In genomic region chr15:89677381-89677780, GRCh38 we compare ENCODE assay signal across 35 cellular contexts. TPM values are rescaled to one million over a fixed set of nuclear protein-coding genes. Genes with fewer than 3 reads are reported as not detected.
"Had no signal": no experiment of that assay in that cellular context is flagged by ENCODE, and none has a peak within 500 bp of the region (broad histone marks: within the 10 kb centered on the region; RNA-seq: fewer than 3 reads in every experiment).

No MANE protein-coding gene starts in this region.

- H3K36me3 Mint-ChIP-seq: activated CD4-positive, alpha-beta memory T cell treated with anti-CD3 and anti-CD28 coated beads for 36 hours; activated CD8-positive, alpha-beta memory T cell treated with anti-CD3 and anti-CD28 coated beads, Interleukin-2, amount 10 ng/mL, durations not matched to agents 7 days and 5 days; activated naive CD8-positive, alpha-beta T cell treated with anti-CD3 and anti-CD28 coated beads for 36 hours; brain had no signal

- H3K36me3 ChIP-seq: ascending aorta, breast epithelium, cardiac muscle cell, gastrocnemius medialis, heart left ventricle had no signal

- H3K9me3 Mint-ChIP-seq: activated CD4-positive, alpha-beta memory T cell treated with anti-CD3 and anti-CD28 coated beads for 36 hours; activated CD4-positive, alpha-beta T cell treated with anti-CD3 and anti-CD28 coated beads, Interleukin-2, amount 10 ng/mL, durations not matched to agents 24 days and 14 days; activated naive CD4-positive, alpha-beta T cell treated with anti-CD3 and anti-CD28 coated beads for 36 hours; activated naive CD4-positive, alpha-beta T cell treated with anti-CD3 and anti-CD28 coated beads, Interleukin-2, amount 50 U/mL, for 24 hours; activated naive CD8-positive, alpha-beta T cell treated with anti-CD3 and anti-CD28 coated beads for 36 hours; activated naive CD8-positive, alpha-beta T cell treated with anti-CD3 and anti-CD28 coated beads, Interleukin-2, amount 50 U/mL, for 24 hours; activated T-helper 1 cell treated with anti-CD3 and anti-CD28 coated beads, Interleukin-12 subunit alpha, Interleukin-12 subunit beta, Interleukin-2, Interleukin-4 antibody, amounts not matched to agents 30 ng/mL and 10 ng/mL and 1 ng/mL, durations not matched to agents 14 hours and 24 hours and 36 hours; activated T-helper 2 cell treated with anti-CD3 and anti-CD28 coated beads, Interferon-gamma antibody, Interleukin-2, Interleukin-4, amounts not matched to agents 10 μg/mL and 5 μg/mL and 100 μg/mL, durations not matched to agents 14 hours and 24 hours and 36 hours; brain; central memory CD8-positive, alpha-beta T cell; T-cell; T-helper 1 cell treated with Interleukin-12 subunit alpha and Interleukin-12 subunit beta and Interleukin-4 antibody, amounts not matched to agents 30 μg/mL and 1 μg/mL, for 36 hours had no signal

- H3K4me3 ChIP-seq: ascending aorta, cardiac muscle cell, gastrocnemius medialis, heart left ventricle had no signal

- H3K4me3 Mint-ChIP-seq: activated CD4-positive, alpha-beta memory T cell treated with anti-CD3 and anti-CD28 coated beads for 36 hours; activated CD4-positive, alpha-beta T cell treated with anti-CD3 and anti-CD28 coated beads for 36 hours; activated CD4-positive, alpha-beta T cell treated with anti-CD3 and anti-CD28 coated beads, Interleukin-2, amount 10 ng/mL, durations not matched to agents 24 days and 14 days; activated CD8-positive, alpha-beta memory T cell treated with anti-CD3 and anti-CD28 coated beads, Interleukin-2, amount 10 ng/mL, durations not matched to agents 7 days and 5 days; activated CD8-positive, alpha-beta T cell treated with anti-CD3 and anti-CD28 coated beads, Interleukin-2, amount 10 ng/mL, durations not matched to agents 7 days and 5 days; activated naive CD4-positive, alpha-beta T cell treated with anti-CD3 and anti-CD28 coated beads for 36 hours; activated naive CD4-positive, alpha-beta T cell treated with anti-CD3 and anti-CD28 coated beads, Interleukin-2, amount 50 U/mL, for 24 hours; activated naive CD8-positive, alpha-beta T cell treated with anti-CD3 and anti-CD28 coated beads for 36 hours; activated naive CD8-positive, alpha-beta T cell treated with anti-CD3 and anti-CD28 coated beads, Interleukin-2, amount 50 U/mL, for 24 hours; activated T-helper 1 cell treated with anti-CD3 and anti-CD28 coated beads, Interleukin-12 subunit alpha, Interleukin-12 subunit beta, Interleukin-2, Interleukin-4 antibody, amounts not matched to agents 30 ng/mL and 10 ng/mL and 1 ng/mL, durations not matched to agents 14 hours and 24 hours and 36 hours; brain; central memory CD8-positive, alpha-beta T cell; T-cell; T-helper 1 cell treated with Interleukin-12 subunit alpha and Interleukin-12 subunit beta and Interleukin-4 antibody, amounts not matched to agents 30 μg/mL and 1 μg/mL, for 36 hours had no signal

- DNase-seq: activated CD4-positive, alpha-beta memory T cell treated with anti-CD3 and anti-CD28 coated beads for 36 hours; activated CD4-positive, alpha-beta T cell treated with anti-CD3 and anti-CD28 coated beads for 36 hours; activated CD4-positive, alpha-beta T cell treated with anti-CD3 and anti-CD28 coated beads, Interleukin-2, amount 10 ng/mL, durations not matched to agents 24 days and 14 days; activated CD4-positive, CD25-positive, alpha-beta regulatory T cell; activated CD4-positive, CD25-positive, alpha-beta regulatory T cell treated with anti-CD3 and anti-CD28 coated beads, Interleukin-2, amount 50 U/mL, for 72 hours; activated CD8-positive, alpha-beta memory T cell treated with anti-CD3 and anti-CD28 coated beads, Interleukin-2, amount 10 ng/mL, durations not matched to agents 7 days and 5 days; activated CD8-positive, alpha-beta memory T cell treated with anti-CD3 and anti-CD28 coated beads, Interleukin-2, amount 50 U/mL, for 4 hours; activated CD8-positive, alpha-beta T cell treated with anti-CD3 and anti-CD28 coated beads, Interleukin-2, amount 10 ng/mL, durations not matched to agents 7 days and 5 days; activated effector memory CD4-positive, alpha-beta T cell treated with anti-CD3 and anti-CD28 coated beads, Interleukin-2, amount 50 U/mL, for 16 hours; activated naive CD4-positive, alpha-beta T cell treated with anti-CD3 and anti-CD28 coated beads for 36 hours; activated naive CD8-positive, alpha-beta T cell treated with anti-CD3 and anti-CD28 coated beads for 36 hours; activated naive CD8-positive, alpha-beta T cell treated with anti-CD3 and anti-CD28 coated beads, Interleukin-2, amount 50 U/mL, for 24 hours; activated T-cell treated with anti-CD3 and anti-CD28 coated beads, Interleukin-2, amount 50 U/mL, for 1 hour; activated T-cell treated with anti-CD3 and anti-CD28 coated beads, Interleukin-2, amount 50 U/mL, for 48 hours; effector CD8-positive, alpha-beta T cell; foreskin fibroblast; gastrocnemius medialis; glutamatergic neuron; heart left ventricle; SW 1271; T-cell; T1000 had no signal

- H3K4me1 Mint-ChIP-seq: activated CD4-positive, alpha-beta T cell treated with anti-CD3 and anti-CD28 coated beads for 36 hours; activated CD4-positive, alpha-beta T cell treated with anti-CD3 and anti-CD28 coated beads, Interleukin-2, amount 10 ng/mL, durations not matched to agents 24 days and 14 days; activated CD8-positive, alpha-beta memory T cell treated with anti-CD3 and anti-CD28 coated beads, Interleukin-2, amount 10 ng/mL, durations not matched to agents 7 days and 5 days; activated naive CD4-positive, alpha-beta T cell treated with anti-CD3 and anti-CD28 coated beads, Interleukin-2, amount 50 U/mL, for 24 hours; activated naive CD8-positive, alpha-beta T cell treated with anti-CD3 and anti-CD28 coated beads for 36 hours; activated naive CD8-positive, alpha-beta T cell treated with anti-CD3 and anti-CD28 coated beads, Interleukin-2, amount 50 U/mL, for 24 hours; central memory CD8-positive, alpha-beta T cell; T-cell had no signal

- H3K27ac Mint-ChIP-seq: activated CD4-positive, alpha-beta memory T cell treated with anti-CD3 and anti-CD28 coated beads for 36 hours; activated CD4-positive, alpha-beta T cell treated with anti-CD3 and anti-CD28 coated beads for 36 hours; activated CD4-positive, alpha-beta T cell treated with anti-CD3 and anti-CD28 coated beads, Interleukin-2, amount 10 ng/mL, durations not matched to agents 24 days and 14 days; activated CD8-positive, alpha-beta memory T cell treated with anti-CD3 and anti-CD28 coated beads, Interleukin-2, amount 10 ng/mL, durations not matched to agents 7 days and 5 days; activated CD8-positive, alpha-beta T cell treated with anti-CD3 and anti-CD28 coated beads, Interleukin-2, amount 10 ng/mL, durations not matched to agents 7 days and 5 days; activated naive CD4-positive, alpha-beta T cell treated with anti-CD3 and anti-CD28 coated beads for 36 hours; activated naive CD4-positive, alpha-beta T cell treated with anti-CD3 and anti-CD28 coated beads, Interleukin-2, amount 50 U/mL, for 24 hours; activated naive CD8-positive, alpha-beta T cell treated with anti-CD3 and anti-CD28 coated beads for 36 hours; activated naive CD8-positive, alpha-beta T cell treated with anti-CD3 and anti-CD28 coated beads, Interleukin-2, amount 50 U/mL, for 24 hours; activated T-helper 1 cell treated with anti-CD3 and anti-CD28 coated beads, Interleukin-12 subunit alpha, Interleukin-12 subunit beta, Interleukin-2, Interleukin-4 antibody, amounts not matched to agents 30 ng/mL and 10 ng/mL and 1 ng/mL, durations not matched to agents 14 hours and 24 hours and 36 hours; activated T-helper 2 cell treated with anti-CD3 and anti-CD28 coated beads, Interferon-gamma antibody, Interleukin-2, Interleukin-4, amounts not matched to agents 10 μg/mL and 5 μg/mL and 100 μg/mL, durations not matched to agents 14 hours and 24 hours and 36 hours; brain; T-cell; T-helper 1 cell treated with Interleukin-12 subunit alpha and Interleukin-12 subunit beta and Interleukin-4 antibody, amounts not matched to agents 30 μg/mL and 1 μg/mL, for 36 hours had no signal

- H3K27me3 Mint-ChIP-seq: activated CD4-positive, alpha-beta T cell treated with anti-CD3 and anti-CD28 coated beads for 36 hours; activated CD8-positive, alpha-beta memory T cell treated with anti-CD3 and anti-CD28 coated beads, Interleukin-2, amount 10 ng/mL, durations not matched to agents 7 days and 5 days; activated naive CD4-positive, alpha-beta T cell treated with anti-CD3 and anti-CD28 coated beads, Interleukin-2, amount 50 U/mL, for 24 hours; activated naive CD8-positive, alpha-beta T cell treated with anti-CD3 and anti-CD28 coated beads for 36 hours; activated naive CD8-positive, alpha-beta T cell treated with anti-CD3 and anti-CD28 coated beads, Interleukin-2, amount 50 U/mL, for 24 hours; central memory CD8-positive, alpha-beta T cell had no signal

- H3K9me3 ChIP-seq: ascending aorta, breast epithelium, gastrocnemius medialis, heart left ventricle had no signal

- H3K27ac ChIP-seq: ascending aorta, breast epithelium, cardiac muscle cell, epithelial cell of prostate, gastrocnemius medialis, heart left ventricle had no signal

- ATAC-seq: activated CD4-positive, alpha-beta T cell treated with anti-CD3 and anti-CD28 coated beads for 36 hours; activated CD8-positive, alpha-beta memory T cell treated with anti-CD3 and anti-CD28 coated beads, Interleukin-2, amount 10 ng/mL, durations not matched to agents 7 days and 5 days; activated CD8-positive, alpha-beta T cell treated with anti-CD3 and anti-CD28 coated beads, Interleukin-2, amount 10 ng/mL, durations not matched to agents 7 days and 5 days; activated naive CD8-positive, alpha-beta T cell treated with anti-CD3 and anti-CD28 coated beads, Interleukin-2, amount 50 U/mL, for 24 hours; gastrocnemius medialis; heart left ventricle; T-cell had no signal

- H3K27me3 ChIP-seq: ascending aorta, breast epithelium, cardiac muscle cell, gastrocnemius medialis, heart left ventricle had no signal

RNA-seq across cellular contexts. Expression of gene PLIN1, which starts 1.8 kb away (rescaled TPM):
- total RNA-seq: activated CD8-positive, alpha-beta T cell treated with anti-CD3 and anti-CD28 coated beads, Interleukin-2, amount 10 ng/mL, durations not matched to agents 7 days and 5 days; activated T-helper 1 cell treated with anti-CD3 and anti-CD28 coated beads, Interleukin-12 subunit alpha, Interleukin-12 subunit beta, Interleukin-2, Interleukin-4 antibody, amounts not matched to agents 30 ng/mL and 10 ng/mL and 1 ng/mL, durations not matched to agents 14 hours and 24 hours and 36 hours; activated T-helper 2 cell treated with anti-CD3 and anti-CD28 coated beads, Interferon-gamma antibody, Interleukin-2, Interleukin-4, amounts not matched to agents 10 μg/mL and 5 μg/mL and 100 μg/mL, durations not matched to agents 14 hours and 24 hours and 36 hours; dermis microvascular lymphatic vessel endothelial cell; endothelial cell of umbilical vein; T-helper 2 cell treated with Interferon-gamma antibody and Interleukin-4, amounts not matched to agents 100 ng/mL and 5 ng/mL, for 36 hours had no signal

RNA-seq across cellular contexts. Expression of gene WDR93, which starts 13.2 kb away (rescaled TPM):
- total RNA-seq: activated CD4-positive, alpha-beta memory T cell treated with anti-CD3 and anti-CD28 coated beads for 36 hours; activated CD4-positive, alpha-beta T cell treated with anti-CD3 and anti-CD28 coated beads for 36 hours; activated CD4-positive, alpha-beta T cell treated with anti-CD3 and anti-CD28 coated beads, Interleukin-2, amount 10 ng/mL, durations not matched to agents 24 days and 14 days; activated CD8-positive, alpha-beta memory T cell treated with anti-CD3 and anti-CD28 coated beads, Interleukin-2, amount 10 ng/mL, durations not matched to agents 7 days and 5 days; activated CD8-positive, alpha-beta T cell treated with anti-CD3 and anti-CD28 coated beads, Interleukin-2, amount 10 ng/mL, durations not matched to agents 7 days and 5 days; activated naive CD4-positive, alpha-beta T cell treated with anti-CD3 and anti-CD28 coated beads for 36 hours; activated naive CD8-positive, alpha-beta T cell treated with anti-CD3 and anti-CD28 coated beads for 36 hours; activated T-helper 1 cell treated with anti-CD3 and anti-CD28 coated beads, Interleukin-12 subunit alpha, Interleukin-12 subunit beta, Interleukin-2, Interleukin-4 antibody, amounts not matched to agents 30 ng/mL and 10 ng/mL and 1 ng/mL, durations not matched to agents 14 hours and 24 hours and 36 hours; activated T-helper 2 cell treated with anti-CD3 and anti-CD28 coated beads, Interferon-gamma antibody, Interleukin-2, Interleukin-4, amounts not matched to agents 10 μg/mL and 5 μg/mL and 100 μg/mL, durations not matched to agents 14 hours and 24 hours and 36 hours; ascending aorta; dermis microvascular lymphatic vessel endothelial cell; endothelial cell of umbilical vein; gastrocnemius medialis; T-helper 2 cell treated with Interferon-gamma antibody and Interleukin-4, amounts not matched to agents 100 ng/mL and 5 ng/mL, for 36 hours had no signal
